8 cellular contexts compared by ENCODE assay signal in the genomic region with DNA sequence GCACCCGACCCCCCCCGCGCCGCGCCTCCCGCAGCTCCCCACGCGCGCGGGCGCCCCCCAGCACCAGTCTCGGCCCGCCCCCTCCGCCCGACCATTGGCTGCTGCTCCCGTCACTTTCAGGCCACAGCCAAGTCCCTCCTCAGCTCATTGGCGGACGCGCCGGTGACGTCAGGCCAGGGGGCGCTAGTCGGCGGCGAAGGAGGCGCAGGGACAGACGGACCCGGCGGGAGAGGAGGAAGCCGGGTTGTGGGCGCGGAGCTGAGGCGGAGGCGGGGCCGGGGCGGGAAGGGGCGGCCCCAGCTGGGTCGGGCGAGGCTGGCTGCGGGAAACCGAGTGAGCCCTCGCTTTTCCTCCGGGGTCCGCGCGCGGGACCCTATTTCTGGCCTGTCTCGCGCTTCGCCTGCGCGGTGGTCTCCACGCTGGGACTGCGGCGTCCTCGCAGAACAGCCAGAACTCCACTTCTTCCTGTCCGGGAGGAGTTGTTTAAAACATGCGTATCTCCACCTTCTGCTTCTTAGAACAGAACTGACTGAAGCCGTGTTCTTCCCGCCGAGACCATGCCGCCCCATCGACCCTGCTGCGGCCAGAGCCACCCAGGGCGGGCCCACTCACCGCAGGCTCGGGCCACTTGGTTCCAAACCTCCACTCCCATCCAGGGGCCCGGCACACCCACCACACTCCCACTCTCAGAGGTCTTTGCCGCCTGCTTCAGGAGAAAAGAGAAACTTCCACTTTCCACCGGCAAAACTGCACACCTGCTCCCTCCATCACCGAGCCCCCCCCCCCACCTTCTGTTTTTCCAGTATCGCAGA. TPM values are rescaled to one million over a fixed set of nuclear protein-coding genes. Genes with fewer than 3 reads are reported as not detected.
A peak's percentile ranks its signal among the peaks of the same experiment; 100 is the strongest.
DNase-seq lines count a peak whose midpoint lies in the region; ATAC-seq and TF ChIP-seq lines count a peak whose summit lies in the region.

No MANE protein-coding gene starts in this region.

- H3K4me3 ChIP-seq in GM23248 (peak overlapping the region; percentile 79), Karpas-422 (ENCODE audit: low read length) (peak overlapping the region; percentile 86), Peyer's patch (peak overlapping the region; percentile 57 to 98 (median 83)), fibroblast of lung (replicated peaks in 1 of 4; ENCODE audit: control extremely low read depth in 1 of 4, insufficient read depth in 1 of 4, low read depth in 3 of 4, low read length in 4 of 4) (peak overlapping the region; percentile 70 to 86 (median 72))
- peak overlapping the region; percentile 93 for H3K4me3 ChIP-seq in naive thymus-derived CD4-positive, alpha-beta T cell (ENCODE audit: low read length)

- no peaks in the 10 kb centered on the region for H3K36me3 Mint-ChIP-seq in naive thymus-derived CD4-positive, alpha-beta T cell
- H3K36me3 Mint-ChIP-seq in stimulated activated memory B cell treated with anti-CD40 and anti-IgM and Interleukin-4, amounts not matched to agents 10 μg/mL and 1 μg/mL and 100 μg/mL, for 72 hours: no peaks in the 10 kb centered on the region

- TF ChIP-seq CTCF in Peyer's patch (IDR thresholded peaks at IDR 0.05) (peak in 3 of 6 experiments; percentile 32 to 45 (median 40)), fibroblast of lung (conservative IDR thresholded peaks at IDR 0.05 in 1 of 2, IDR thresholded peaks at IDR 0.05 in 1 of 2; ENCODE audit: low read depth in 1 of 2, low read length in 2 of 2) (peak; percentile 21 to 26)

- intact Hi-C loops in naive thymus-derived CD4-positive, alpha-beta T cell (cut with micrococcal nuclease): loop anchor here (1.0 to 10.0 kb wide), 14 partner anchors 47 to 1717 kb away; a partner anchor contains a TSS

- H3K4me1 ChIP-seq in GM23248 (ENCODE audit: insufficient read depth): no peaks in the 10 kb centered on the region
- H3K4me1 ChIP-seq in Karpas-422 (ENCODE audit: low read length): peaks cover 23% of the 10 kb centered on the region
- H3K4me1 ChIP-seq in Peyer's patch: peaks cover 0 to 16% (median 4%) of the 10 kb centered on the region in 4 donors
- no peaks in the 10 kb centered on the region for H3K4me1 ChIP-seq in fibroblast of lung (ENCODE audit: control insufficient read depth, extremely low read depth, insufficient read depth, low read length)
- H3K4me1 ChIP-seq in naive thymus-derived CD4-positive, alpha-beta T cell (ENCODE audit: control insufficient read depth in 2 of 2, insufficient read depth in 2 of 2, low read length in 2 of 2): peaks cover 7 to 9% of the 10 kb centered on the region in 2 donors

- CTCF ChIA-PET in naive thymus-derived CD4-positive, alpha-beta T cell (lab: Charles Lee): interaction anchor here (1.5 kb wide), 1 partner anchor 87 kb away, joined by 7 read pairs; a partner anchor contains a TSS

- peaks cover 17 to 38% (median 30%) of the 10 kb centered on the region in 7 donors for H3K4me1 Mint-ChIP-seq in naive thymus-derived CD4-positive, alpha-beta T cell
- H3K4me1 Mint-ChIP-seq in stimulated activated memory B cell treated with anti-CD40 and anti-IgM and Interleukin-4, amounts not matched to agents 10 μg/mL and 1 μg/mL and 100 μg/mL, for 72 hours: peaks cover 27% of the 10 kb centered on the region

- H2AFZ ChIP-seq in GM23248 (peak overlapping the region; percentile 91), Karpas-422 (ENCODE audit: low read length) (peak overlapping the region; percentile 79), fibroblast of lung (ENCODE audit: low read length) (peak overlapping the region; percentile 90)

- WGBS in GM23248 (ENCODE audit: low coverage in 1 of 2, low lambda C conversion rate in 2 of 2, missing lambda C conversion rate in 2 of 2), 2 experiments: 0 to 2% methylated on average over 22 to 54 of the region's 72 CpGs

- H3K36me3 ChIP-seq in GM23248 (ENCODE audit: low read depth): no peaks in the 10 kb centered on the region
- no peaks in the 10 kb centered on the region; the same call in 1 of the 2 replicates for H3K36me3 ChIP-seq in Karpas-422 (ENCODE audit: insufficient read depth, low read length)
- no peaks in the 10 kb centered on the region for H3K36me3 ChIP-seq in Peyer's patch
- no peaks in the 10 kb centered on the region for H3K36me3 ChIP-seq in fibroblast of lung (ENCODE audit: control insufficient read depth, insufficient read depth, low read length)
- peaks cover 0 to 2% (median 0%) of the 10 kb centered on the region in 3 experiments for H3K36me3 ChIP-seq in naive thymus-derived CD4-positive, alpha-beta T cell (ENCODE audit: control insufficient read depth in 2 of 3, insufficient read depth in 3 of 3, low read length in 3 of 3)

- H3K27me3 ChIP-seq in GM23248 (replicated peaks; ENCODE audit: insufficient read depth) (no peaks in the 10 kb centered on the region), Karpas-422 (ENCODE audit: low read length) (0 out of 2 replicates have a peak, but pooled peaks cover 3% of the 10 kb centered on the region), Peyer's patch (no peaks in the 10 kb centered on the region), fibroblast of lung (ENCODE audit: control insufficient read depth, insufficient read depth, low read length) (peaks cover 2% of the 10 kb centered on the region)
- no peaks in the 10 kb centered on the region for H3K27me3 ChIP-seq in naive thymus-derived CD4-positive, alpha-beta T cell (ENCODE audit: control insufficient read depth in 2 of 2, insufficient read depth in 2 of 2, low read length in 2 of 2)

- H3K9me2 ChIP-seq in GM23248 (ENCODE audit: insufficient read depth) (no peaks in the 10 kb centered on the region), Karpas-422 (replicated peaks; ENCODE audit: insufficient read depth, low read length) (no peaks in the 10 kb centered on the region)

- peak overlapping the region; percentile 88 for H3K4me2 ChIP-seq in GM23248 (ENCODE audit: unreplicated experiment)
- H3K4me2 ChIP-seq in Karpas-422 (ENCODE audit: low read depth, low read length, poor library complexity, severe bottlenecking): peak overlapping the region; percentile 88
- peak overlapping the region; percentile 99 for H3K4me2 ChIP-seq in fibroblast of lung (ENCODE audit: extremely low read depth, insufficient read depth, low read length)

- no peaks in the 10 kb centered on the region for H3K9me3 ChIP-seq in GM23248 (ENCODE audit: low read depth)
- no peaks in the 10 kb centered on the region for H3K9me3 ChIP-seq in Karpas-422 (ENCODE audit: low read length)
- H3K9me3 ChIP-seq in Peyer's patch: no peaks in the 10 kb centered on the region
- no peaks in the 10 kb centered on the region for H3K9me3 ChIP-seq in fibroblast of lung (ENCODE audit: control insufficient read depth, insufficient read depth, low read depth, low read length)
- no peaks in the 10 kb centered on the region for H3K9me3 ChIP-seq in naive thymus-derived CD4-positive, alpha-beta T cell (ENCODE audit: control insufficient read depth in 2 of 3, low read length in 3 of 3)

- H3K27ac ChIP-seq in GM23248 (no peak overlapping the region), Karpas-422 (ENCODE audit: low read length) (no peak overlapping the region), Peyer's patch (peak overlapping the region; percentile 84 to 99 (median 94)), fibroblast of lung (ENCODE audit: insufficient read depth, low read length) (peak overlapping the region; percentile 20)
- peak overlapping the region; percentile 84 for H3K27ac ChIP-seq in naive thymus-derived CD4-positive, alpha-beta T cell (ENCODE audit: low read depth, low read length)

- peaks cover 0 to 3% (median 0%) of the 10 kb centered on the region in 11 donors for H3K9me3 Mint-ChIP-seq in naive thymus-derived CD4-positive, alpha-beta T cell
- no peaks in the 10 kb centered on the region for H3K9me3 Mint-ChIP-seq in stimulated activated memory B cell treated with anti-CD40 and anti-IgM and Interleukin-4, amounts not matched to agents 10 μg/mL and 1 μg/mL and 100 μg/mL, for 72 hours

- H3K27me3 Mint-ChIP-seq in naive thymus-derived CD4-positive, alpha-beta T cell: peaks cover 0 to 20% (median 0%) of the 10 kb centered on the region in 5 donors
- H3K27me3 Mint-ChIP-seq in stimulated activated memory B cell treated with anti-CD40 and anti-IgM and Interleukin-4, amounts not matched to agents 10 μg/mL and 1 μg/mL and 100 μg/mL, for 72 hours: no peaks in the 10 kb centered on the region

- TF ChIP-seq POLR2A in Peyer's patch (IDR thresholded peaks at IDR 0.05): peak in 1 of 2 donors; percentile 75

- peak overlapping the region; percentile 64 to 91 (median 86) for H3K27ac Mint-ChIP-seq in naive thymus-derived CD4-positive, alpha-beta T cell
- peak overlapping the region; percentile 79 for H3K27ac Mint-ChIP-seq in stimulated activated memory B cell treated with anti-CD40 and anti-IgM and Interleukin-4, amounts not matched to agents 10 μg/mL and 1 μg/mL and 100 μg/mL, for 72 hours

- H3K79me2 ChIP-seq in GM23248 (ENCODE audit: insufficient read depth): no peaks in the 10 kb centered on the region
- H3K79me2 ChIP-seq in Karpas-422 (ENCODE audit: low read length): peaks cover 39% of the 10 kb centered on the region
- peaks cover 2% of the 10 kb centered on the region for H3K79me2 ChIP-seq in fibroblast of lung (ENCODE audit: control insufficient read depth, insufficient read depth, low read length)

- DNase-seq in EL: peak; percentile 97
- peak; percentile 98 for DNase-seq in GM23248
- DNase-seq in Karpas-422: peak; percentile 100
- peak; percentile 99 to 100 (median 100) for DNase-seq in Peyer's patch
- peak; percentile 99 to 100 for DNase-seq in activated T-helper 1 cell treated with anti-CD3 and anti-CD28 coated beads, Interleukin-2, amount 50 U/mL, for 16 hours (ENCODE audit: low read depth in 1 of 2, low spot score in 1 of 2)
- DNase-seq in fibroblast of lung (ENCODE audit: low read depth in 2 of 2): peak; percentile 97 to 98
- DNase-seq in naive thymus-derived CD4-positive, alpha-beta T cell: peak; percentile 97 to 100 (median 99)

- H3K9ac ChIP-seq in GM23248 (peak overlapping the region; percentile 50), Karpas-422 (ENCODE audit: low read length) (peak overlapping the region; percentile 94), fibroblast of lung (ENCODE audit: insufficient read depth, low read length) (peak overlapping the region; percentile 57)

- H3K4me3 Mint-ChIP-seq in naive thymus-derived CD4-positive, alpha-beta T cell: peak overlapping the region; percentile 86 to 95 (median 90)
- H3K4me3 Mint-ChIP-seq in stimulated activated memory B cell treated with anti-CD40 and anti-IgM and Interleukin-4, amounts not matched to agents 10 μg/mL and 1 μg/mL and 100 μg/mL, for 72 hours: peak overlapping the region; percentile 91

- in situ Hi-C loops in GM23248 (cut with MboI): no loop called here

- POLR2A ChIA-PET in naive thymus-derived CD4-positive, alpha-beta T cell (lab: Charles Lee): interaction anchor here (1.0 to 1.8 kb wide), 6 partner anchors 10 to 1921 kb away, joined by 3 to 12 read pairs (median 6); a partner anchor contains a TSS

- no peaks in the 10 kb centered on the region for H3F3A ChIP-seq in GM23248 (ENCODE audit: insufficient read depth)

- peak; percentile 96 for ATAC-seq in naive thymus-derived CD4-positive, alpha-beta T cell
- peak; percentile 97 for ATAC-seq in stimulated activated memory B cell treated with anti-CD40 and anti-IgM and Interleukin-4, amounts not matched to agents 10 μg/mL and 1 μg/mL and 100 μg/mL, for 72 hours

- H4K20me1 ChIP-seq in GM23248 (ENCODE audit: insufficient read depth) (no peaks in the 10 kb centered on the region), Karpas-422 (ENCODE audit: insufficient read depth, low read depth, low read length) (no peaks in the 10 kb centered on the region), fibroblast of lung (ENCODE audit: control insufficient read depth, extremely low read depth, insufficient read depth, low read length) (no peaks in the 10 kb centered on the region)

RNA-seq across cellular contexts. Expression of a gene that starts 0.5 kb away (rescaled TPM):
- total RNA-seq in GM23248 (2014; rRNA removed; shearing (Covaris generic)): 3.0 and 3.8 TPM in 2 replicates
- polyA plus RNA-seq in GM23248 (2016; fragmentation: Nextera tagmentation; extraction: Ambion mirVana) (1.9 and 2.6 TPM in 2 replicates), fibroblast of lung (5.5 and 9.4 TPM in 2 replicates)
- 62.7 and 66.7 TPM in 2 replicates for total RNA-seq in Karpas-422 (2014; rRNA removed; shearing (Covaris generic); ENCODE audit: low replicate concordance)
- total RNA-seq in Peyer's patch (10 to 100 TPM; 29.7 to 36.6 (median 33.7) TPM), fibroblast of lung (19.5 and 21.6 TPM in 2 replicates)
- 3.7 and 8.1 TPM in 2 replicates for polyA plus RNA-seq in fibroblast of lung (2012)
- 6.2 and 31.2 TPM in 2 replicates for polyA minus RNA-seq in fibroblast of lung (ENCODE audit: low replicate concordance)
- 10 to 100 TPM in 4 of 5 experiments, 1 to 10 TPM in 1; 9.3 to 25.1 (median 22.4) TPM for total RNA-seq in naive thymus-derived CD4-positive, alpha-beta T cell
- polyA plus RNA-seq in naive thymus-derived CD4-positive, alpha-beta T cell: 1 to 10 TPM; 3.2 to 4.3 TPM

Comparison
In these comparisons a context has a peak if more than half of its experiments do, and no peak if none do; other contexts are left out.
1. H3K27ac ChIP-seq: peak in Peyer's patch (4 of 4), fibroblast of lung (single experiment) and naive thymus-derived CD4-positive, alpha-beta T cell (single experiment); none in GM23248 (single experiment) and Karpas-422 (single experiment).
2. Peak in every context shown above with its lines, with median percentiles within 50 percentile points of each other: DNase-seq, H2AFZ ChIP-seq, H3K4me2 ChIP-seq, H3K4me3 ChIP-seq and H3K9ac ChIP-seq.